In genomic region chr18:48445540-48445939, GRCh38 we compare ENCODE assay signal across 8 cellular contexts. TPM values are rescaled to one million over a fixed set of nuclear protein-coding genes. Genes with fewer than 3 reads are reported as not detected.
A peak's percentile ranks its signal among the peaks of the same experiment; 100 is the strongest.
DNase-seq lines count a peak whose midpoint lies in the region; ATAC-seq, FAIRE-seq and TF ChIP-seq lines count a peak whose summit lies in the region.

No MANE protein-coding gene starts in this region.

- TF ChIP-seq CTCF in GM12875 (IDR thresholded peaks at IDR 0.05; ENCODE audit: borderline replicate concordance, insufficient read depth, low read depth, low read length), result peak; percentile 96

- FAIRE-seq in frontal cortex (lab: Jason Lieb, UNC), result no peak

- peaks cover 2% of the 10 kb centered on the region for H3K4me1 Mint-ChIP-seq in memory B cell

- peak; percentile 39 for DNase-seq in NCI-H524 treated with DMSO at 0.1 percent for 48 hours (lab: John Stamatoyannopoulos, UW)
- peak; percentile 60 to 75 for DNase-seq in activated CD4-positive, alpha-beta T cell treated with anti-CD3 and anti-CD28 coated beads for 4 hours
- DNase-seq in dermis blood vessel endothelial cell, result peak; percentile 85
- peak; percentile 48 to 49 for DNase-seq in memory B cell (ENCODE audit: low spot score in 2 of 2)
- peak; percentile 7 to 55 for DNase-seq in stimulated activated CD8-positive, alpha-beta memory T cell treated with anti-CD3 and anti-CD28 coated beads, Interleukin-15, amount 100 ng/mL, for 4 hours (ENCODE audit: low read depth in 2 of 2)
- DNase-seq in frontal cortex (ENCODE audit: low spot score in 2 of 2), result no peak

- ATAC-seq in HG03342 (IDR thresholded peaks at IDR 0.05; ENCODE audit: unreplicated experiment) (peak; percentile 71), memory B cell (ENCODE audit: low read depth) (peak; percentile 64)

- H3K27me3 Mint-ChIP-seq in memory B cell, result peaks cover 5% of the 10 kb centered on the region

- H3K27ac Mint-ChIP-seq in memory B cell, result no peak overlapping the region

- H3K36me3 Mint-ChIP-seq in memory B cell, result no peaks in the 10 kb centered on the region

- H3K4me3 Mint-ChIP-seq in memory B cell, result no peak overlapping the region

- no peak overlapping the region for H3K4me3 ChIP-seq in GM12875 (ENCODE audit: low read depth, low read length)

- H3K9me3 Mint-ChIP-seq in memory B cell, result no peaks in the 10 kb centered on the region

RNA-seq across cellular contexts. Expression of gene ZBTB7C, which starts 36.4 kb away (rescaled TPM):
- total RNA-seq in dermis blood vessel endothelial cell, result under 0.01 TPM in 1 of 2 replicates, not detected in the other
- total RNA-seq in frontal cortex, result 1.6 TPM

Comparison
In these comparisons a context has a peak if more than half of its experiments do, and no peak if none do; other contexts are left out.
1. DNase-seq: peak in NCI-H524 treated with DMSO at 0.1 percent for 48 hours (single experiment), activated CD4-positive, alpha-beta T cell treated with anti-CD3 and anti-CD28 coated beads for 4 hours (2 of 2), dermis blood vessel endothelial cell (single experiment), memory B cell (2 of 2) and stimulated activated CD8-positive, alpha-beta memory T cell treated with anti-CD3 and anti-CD28 coated beads, Interleukin-15, amount 100 ng/mL, for 4 hours (2 of 2); none in frontal cortex (0 of 2).